29 cellular contexts compared by ENCODE assay signal in genomic region chr4:105934381-105934780, GRCh38. TPM values are rescaled to one million over a fixed set of nuclear protein-coding genes. Genes with fewer than 3 reads are reported as not detected.
"Had no signal": no experiment of that assay in that cellular context is flagged by ENCODE, and none has a peak within 500 bp of the region (broad histone marks: within the 10 kb centered on the region; RNA-seq: fewer than 3 reads in every experiment).

No MANE protein-coding gene starts in this region.

- H3K9me3 ChIP-seq: left lung, lower lobe of right lung, pancreas, prostate gland, spleen, suprapubic skin, thoracic aorta, tibial nerve, uterus had no signal

- H3K27ac Mint-ChIP-seq: immature natural killer cell; naive thymus-derived CD4-positive, alpha-beta T cell; natural killer cell treated with Interleukin-12 subunit alpha and Interleukin-12 subunit beta and Interleukin-15 and Interleukin-18, amount 100 ng/mL, for 72 hours; stimulated activated effector memory CD8-positive, alpha-beta T cell treated with anti-CD3 and anti-CD28 coated beads, Interleukin-12 subunit alpha, Interleukin-12 subunit beta, amount 100 ng/mL, for 72 hours; stimulated activated naive CD8-positive, alpha-beta T cell treated with anti-CD3 and anti-CD28 coated beads, Interleukin-15, Interleukin-2, amounts not matched to agents 100 ng/mL and 50 ng/mL, for 24 hours; type B pancreatic cell had no signal

- H3K36me3 Mint-ChIP-seq: immature natural killer cell; naive thymus-derived CD4-positive, alpha-beta T cell; natural killer cell treated with Interleukin-12 subunit alpha and Interleukin-12 subunit beta and Interleukin-15 and Interleukin-18, amount 100 ng/mL, for 72 hours; stimulated activated effector memory CD8-positive, alpha-beta T cell treated with anti-CD3 and anti-CD28 coated beads, Interleukin-12 subunit alpha, Interleukin-12 subunit beta, amount 100 ng/mL, for 72 hours; type B pancreatic cell had no signal

- ATAC-seq: left colon; left lung; lower lobe of right lung; naive thymus-derived CD4-positive, alpha-beta T cell; natural killer cell treated with Interleukin-12 subunit alpha and Interleukin-12 subunit beta and Interleukin-15 and Interleukin-18, amount 100 ng/mL, for 72 hours; pancreas; right cardiac atrium; sciatic nerve; stimulated activated effector memory CD8-positive, alpha-beta T cell treated with anti-CD3 and anti-CD28 coated beads, Interleukin-12 subunit alpha, Interleukin-12 subunit beta, amount 100 ng/mL, for 72 hours had no signal

- H3K9me3 Mint-ChIP-seq: naive thymus-derived CD4-positive, alpha-beta T cell; neural crest cell; stimulated activated effector memory CD8-positive, alpha-beta T cell treated with anti-CD3 and anti-CD28 coated beads, Interleukin-12 subunit alpha, Interleukin-12 subunit beta, amount 100 ng/mL, for 72 hours; stimulated activated naive CD8-positive, alpha-beta T cell treated with anti-CD3 and anti-CD28 coated beads, Interleukin-15, Interleukin-2, amounts not matched to agents 100 ng/mL and 50 ng/mL, for 24 hours; type B pancreatic cell had no signal

- DNase-seq: hypothalamus; immature natural killer cell; kidney; left colon; left lung; lower lobe of right lung; mammary epithelial cell; mesenchymal stem cell; naive thymus-derived CD4-positive, alpha-beta T cell; nucleus accumbens; pancreas; posterior cingulate gyrus; retina; right cardiac atrium; small intestine; spleen; stimulated activated CD4-positive, alpha-beta T cell treated with anti-CD3 and anti-CD28 coated beads, Interleukin-4, amount 100 ng/mL, for 24 hours; stimulated activated naive CD4-positive, alpha-beta T cell; uterus had no signal

- H3K4me3 ChIP-seq: left lung, lower lobe of right lung, pancreas, prostate gland, spleen, suprapubic skin, thoracic aorta, tibial nerve, uterus had no signal

- H3K4me1 Mint-ChIP-seq: immature natural killer cell; naive thymus-derived CD4-positive, alpha-beta T cell; neural crest cell; stimulated activated effector memory CD8-positive, alpha-beta T cell treated with anti-CD3 and anti-CD28 coated beads, Interleukin-12 subunit alpha, Interleukin-12 subunit beta, amount 100 ng/mL, for 72 hours had no signal

- H3K36me3 ChIP-seq: left lung, pancreas, prostate gland, spleen, suprapubic skin, tibial nerve, uterus had no signal

- H3K4me1 ChIP-seq: left lung, lower lobe of right lung, pancreas, prostate gland, spleen, suprapubic skin, tibial nerve, uterus had no signal

- H3K27ac ChIP-seq: left lung, lower lobe of right lung, pancreas, prostate gland, suprapubic skin, thoracic aorta, tibial nerve, uterus had no signal

- H3K27me3 ChIP-seq: left lung, pancreas, spleen, suprapubic skin, tibial nerve, uterus had no signal

- H3K4me3 Mint-ChIP-seq: immature natural killer cell; naive thymus-derived CD4-positive, alpha-beta T cell; natural killer cell treated with Interleukin-12 subunit alpha and Interleukin-12 subunit beta and Interleukin-15 and Interleukin-18, amount 100 ng/mL, for 72 hours; neural crest cell; stimulated activated effector memory CD8-positive, alpha-beta T cell treated with anti-CD3 and anti-CD28 coated beads, Interleukin-12 subunit alpha, Interleukin-12 subunit beta, amount 100 ng/mL, for 72 hours; stimulated activated naive CD8-positive, alpha-beta T cell treated with anti-CD3 and anti-CD28 coated beads, Interleukin-15, Interleukin-2, amounts not matched to agents 100 ng/mL and 50 ng/mL, for 24 hours; type B pancreatic cell had no signal

- H3K27me3 Mint-ChIP-seq: natural killer cell treated with Interleukin-12 subunit alpha and Interleukin-12 subunit beta and Interleukin-15 and Interleukin-18, amount 100 ng/mL, for 72 hours; type B pancreatic cell had no signal

RNA-seq across cellular contexts. Expression of gene NPNT, which starts 39.1 kb away (rescaled TPM):
- total RNA-seq: naive thymus-derived CD4-positive, alpha-beta T cell; natural killer cell treated with Interleukin-12 subunit alpha and Interleukin-12 subunit beta and Interleukin-15 and Interleukin-18, amount 100 ng/mL, for 72 hours; neural crest cell had no signal
